ENCODE assay signal across 8 cellular contexts in the genomic region with DNA sequence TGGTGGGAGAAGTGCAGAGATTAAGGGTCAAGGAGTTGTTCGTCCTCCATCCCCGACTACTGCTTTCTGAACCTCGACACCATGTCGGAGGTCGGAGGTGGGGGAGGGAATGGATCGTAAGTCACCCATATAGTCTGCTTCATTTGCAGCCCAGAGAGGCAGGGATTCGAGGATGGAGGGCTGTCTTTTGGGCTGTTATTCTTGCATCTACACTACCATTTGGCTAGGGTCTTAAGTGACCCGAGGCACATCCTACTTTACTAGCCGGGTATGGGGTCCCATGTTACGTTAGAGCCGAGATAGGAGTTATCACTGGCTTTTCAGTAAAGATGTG. TPM values are rescaled to one million over a fixed set of nuclear protein-coding genes. Genes with fewer than 3 reads are reported as not detected.
DNase-seq lines count a peak whose midpoint lies in the region; ATAC-seq and TF ChIP-seq lines count a peak whose summit lies in the region.

No MANE protein-coding gene starts in this region.

- H3K4me3 ChIP-seq in adipocyte (ENCODE audit: low read length) (peak overlapping the region; percentile 90), left lung (peak overlapping the region; percentile 81 to 91), thoracic aorta (peak overlapping the region; percentile 79)

- H3K27ac ChIP-seq in left lung: peak overlapping the region; percentile 82 to 83
- H3K27ac ChIP-seq in thoracic aorta: peak overlapping the region; percentile 70 to 79

- POLR2A ChIA-PET in activated CD4-positive, alpha-beta T cell treated with anti-CD3 and anti-CD28 coated beads, Interleukin-2, amount 10 ng/mL, durations not matched to agents 7 days and 5 days (lab: Charles Lee): no interaction called here

- H3K27me3 ChIP-seq in adipocyte (replicated peaks; ENCODE audit: control insufficient read depth, insufficient read depth, low read length): no peaks in the 10 kb centered on the region
- no peaks in the 10 kb centered on the region for H3K27me3 ChIP-seq in left lung
- no peaks in the 10 kb centered on the region for H3K27me3 ChIP-seq in thoracic aorta (replicated peaks; ENCODE audit: insufficient read depth)

- DNase-seq in activated CD4-positive, alpha-beta T cell treated with anti-CD3 and anti-CD28 coated beads, Interleukin-2, amount 10 ng/mL, durations not matched to agents 7 days and 5 days: no peak
- no peak for DNase-seq in activated CD4-positive, alpha-beta T cell treated with anti-CD3 and anti-CD28 coated beads, Interleukin-2, amount 50 U/mL, for 48 hours
- DNase-seq in adipocyte (ENCODE audit: low read depth) (no peak), left lung (no peak), thoracic aorta (ENCODE audit: low spot score) (no peak), HK-2 (ENCODE audit: unreplicated experiment) (no peak), HuH-7.5 (ENCODE audit: low spot score) (no peak), putamen (ENCODE audit: low spot score) (no peak)

- ATAC-seq in left lung (no peak), thoracic aorta (ENCODE audit: insufficient number of reproducible peaks, low FRiP score, low read depth) (no peak)

- H3K36me3 Mint-ChIP-seq in activated CD4-positive, alpha-beta T cell treated with anti-CD3 and anti-CD28 coated beads, Interleukin-2, amount 10 ng/mL, durations not matched to agents 7 days and 5 days (ENCODE audit: low read depth): peaks cover 60% of the 10 kb centered on the region

- peak overlapping the region; percentile 92 for H3K27ac Mint-ChIP-seq in activated CD4-positive, alpha-beta T cell treated with anti-CD3 and anti-CD28 coated beads, Interleukin-2, amount 10 ng/mL, durations not matched to agents 7 days and 5 days

- peak overlapping the region; percentile 90 for H3K9ac ChIP-seq in adipocyte (ENCODE audit: low read length)

- H3K36me3 ChIP-seq in adipocyte (ENCODE audit: control insufficient read depth, insufficient read depth, low read length, severe bottlenecking) (peaks cover 43% of the 10 kb centered on the region), left lung (peaks cover 0 to 55% of the 10 kb centered on the region in 2 donors), thoracic aorta (peaks cover 7% of the 10 kb centered on the region)

- H3K4me1 ChIP-seq in adipocyte (ENCODE audit: control insufficient read depth, insufficient read depth, low read length) (peaks cover 18% of the 10 kb centered on the region), left lung (peaks cover 10 to 38% of the 10 kb centered on the region in 2 donors), thoracic aorta (ENCODE audit: control insufficient read depth in 1 of 2, low read depth in 2 of 2) (peaks cover 17 to 34% of the 10 kb centered on the region in 2 donors)

- H3K9me3 Mint-ChIP-seq in activated CD4-positive, alpha-beta T cell treated with anti-CD3 and anti-CD28 coated beads, Interleukin-2, amount 10 ng/mL, durations not matched to agents 7 days and 5 days: no peaks in the 10 kb centered on the region

- no peaks in the 10 kb centered on the region for H3K27me3 Mint-ChIP-seq in activated CD4-positive, alpha-beta T cell treated with anti-CD3 and anti-CD28 coated beads, Interleukin-2, amount 10 ng/mL, durations not matched to agents 7 days and 5 days

- H3K4me1 Mint-ChIP-seq in activated CD4-positive, alpha-beta T cell treated with anti-CD3 and anti-CD28 coated beads, Interleukin-2, amount 10 ng/mL, durations not matched to agents 7 days and 5 days: peaks cover 71% of the 10 kb centered on the region

- H3K9me3 ChIP-seq in adipocyte (ENCODE audit: control insufficient read depth, low read length) (no peaks in the 10 kb centered on the region), left lung (no peaks in the 10 kb centered on the region), thoracic aorta (no peaks in the 10 kb centered on the region)

- intact Hi-C loops in left lung (cut with DNase I): no loop called here

- no peak for TF ChIP-seq CTCF in left lung (IDR thresholded peaks at IDR 0.05)
- TF ChIP-seq CTCF in thoracic aorta (IDR thresholded peaks at IDR 0.05): no peak

- CTCF ChIA-PET in activated CD4-positive, alpha-beta T cell treated with anti-CD3 and anti-CD28 coated beads, Interleukin-2, amount 10 ng/mL, durations not matched to agents 7 days and 5 days (lab: Charles Lee): no interaction called here

- H3K4me3 Mint-ChIP-seq in activated CD4-positive, alpha-beta T cell treated with anti-CD3 and anti-CD28 coated beads, Interleukin-2, amount 10 ng/mL, durations not matched to agents 7 days and 5 days: peak overlapping the region; percentile 91

RNA-seq across cellular contexts. Expression of a gene that starts 0.6 kb away (rescaled TPM):
- total RNA-seq in activated CD4-positive, alpha-beta T cell treated with anti-CD3 and anti-CD28 coated beads, Interleukin-2, amount 10 ng/mL, durations not matched to agents 7 days and 5 days: 10 to 100 TPM; 34.7 to 40.2 TPM
- 10 to 100 TPM; 24.1 to 25.8 TPM for total RNA-seq in left lung
- 10 to 100 TPM; 23.2 to 28.8 TPM for total RNA-seq in thoracic aorta

RNA-seq across cellular contexts. Expression of a gene that starts 6.1 kb away (rescaled TPM):
- total RNA-seq in activated CD4-positive, alpha-beta T cell treated with anti-CD3 and anti-CD28 coated beads, Interleukin-2, amount 10 ng/mL, durations not matched to agents 7 days and 5 days: 100 to 1,000 TPM; 115 to 120 TPM
- total RNA-seq in left lung: 10 to 100 TPM; 93.8 to 99.8 TPM
- total RNA-seq in thoracic aorta: 10 to 100 TPM; 54.2 to 73.9 TPM

RNA-seq across cellular contexts. Expression of a gene that starts 6.3 kb away (rescaled TPM):
- total RNA-seq in activated CD4-positive, alpha-beta T cell treated with anti-CD3 and anti-CD28 coated beads, Interleukin-2, amount 10 ng/mL, durations not matched to agents 7 days and 5 days: 10 to 100 TPM; 33.6 to 40.7 TPM
- total RNA-seq in left lung (10 to 100 TPM; 15.2 to 18.7 TPM), thoracic aorta (10 to 100 TPM; 18.2 to 33.6 TPM)

RNA-seq across cellular contexts. Expression of a gene that starts 17.4 kb away (rescaled TPM):
- 10 to 100 TPM; 43.1 to 48.6 TPM for total RNA-seq in activated CD4-positive, alpha-beta T cell treated with anti-CD3 and anti-CD28 coated beads, Interleukin-2, amount 10 ng/mL, durations not matched to agents 7 days and 5 days
- total RNA-seq in left lung: 10 to 100 TPM; 35.3 to 35.8 TPM
- total RNA-seq in thoracic aorta: 100 to 1,000 TPM in 1 of 2 donors, 10 to 100 TPM in 1; 36.4 to 145 TPM

RNA-seq across cellular contexts. Expression of a gene that starts 27.4 kb away (rescaled TPM):
- 10 to 100 TPM; 39.8 to 43.1 TPM for total RNA-seq in activated CD4-positive, alpha-beta T cell treated with anti-CD3 and anti-CD28 coated beads, Interleukin-2, amount 10 ng/mL, durations not matched to agents 7 days and 5 days
- total RNA-seq in left lung (10 to 100 TPM; 25.8 to 34.6 TPM), thoracic aorta (10 to 100 TPM; 30.7 to 34.3 TPM)
